In genomic region chr19:32199501-32200040, GRCh38 we compare ENCODE assay signal across 17 cellular contexts.
A peak's percentile ranks its signal among the peaks of the same experiment; 100 is the strongest.
DNase-seq lines count a peak whose midpoint lies in the region; ATAC-seq and TF ChIP-seq lines count a peak whose summit lies in the region.
"Had no signal": no experiment of that assay in that cellular context is flagged by ENCODE, and none has a peak within 500 bp of the region (broad histone marks: within the 10 kb centered on the region; RNA-seq: fewer than 3 reads in every experiment).

No MANE protein-coding gene starts in this region.

- no peak overlapping the region for H3K27ac Mint-ChIP-seq in osteocyte (ENCODE audit: unreplicated experiment)
- H3K27ac Mint-ChIP-seq: CD14-positive monocyte, HFFc6 had no signal

- H3K9me3 Mint-ChIP-seq in osteocyte (ENCODE audit: unreplicated experiment) = no peaks in the 10 kb centered on the region
- H3K9me3 Mint-ChIP-seq: CD4-positive, alpha-beta memory T cell had no signal

- H3K27me3 ChIP-seq in BLaER1 treated with 17β-estradiol and CSF1 and Interleukin-3, amounts not matched to agents 10 nM and 100 nM = no peaks in the 10 kb centered on the region
- H3K27me3 ChIP-seq: BE2C had no signal

- no peak overlapping the region; a peak in 1 of 22 replicates for H3K27ac ChIP-seq in BLaER1 treated with 17β-estradiol and CSF1 and Interleukin-3, amounts not matched to agents 10 nM and 100 nM

- peaks cover 16 to 33% (median 31%) of the 10 kb centered on the region in 10 experiments for H3K4me1 ChIP-seq in BLaER1 treated with 17β-estradiol and CSF1 and Interleukin-3, amounts not matched to agents 10 nM and 100 nM
- H3K4me1 ChIP-seq: BE2C had no signal

- no peak for TF ChIP-seq CTCF in osteocyte (IDR thresholded peaks at IDR 0.05)

- no peaks in the 10 kb centered on the region for H3K4me1 Mint-ChIP-seq in osteocyte (ENCODE audit: unreplicated experiment)

- no peak overlapping the region for H3K4me3 Mint-ChIP-seq in osteocyte (ENCODE audit: unreplicated experiment)
- H3K4me3 Mint-ChIP-seq: CD14-positive monocyte; CD4-positive, alpha-beta memory T cell; HFFc6 had no signal

- peak overlapping the region in 10 of 11 experiments; percentile 5 to 89 (median 86); a peak in 16 of 22 replicates for H3K4me2 ChIP-seq in BLaER1 treated with 17β-estradiol and CSF1 and Interleukin-3, amounts not matched to agents 10 nM and 100 nM

- H4K20me1 ChIP-seq in BLaER1 treated with 17β-estradiol and CSF1 and Interleukin-3, amounts not matched to agents 10 nM and 100 nM = no peaks in the 10 kb centered on the region

- no peak for ATAC-seq in left lobe of liver
- no peak for ATAC-seq in HG02970 (IDR thresholded peaks at IDR 0.05; ENCODE audit: low FRiP score, unreplicated experiment)
- ATAC-seq: HCT116 had no signal

- no peak overlapping the region for H3K9ac ChIP-seq in BLaER1 treated with 17β-estradiol and CSF1 and Interleukin-3, amounts not matched to agents 10 nM and 100 nM

- no peaks in the 10 kb centered on the region for H3K27me3 Mint-ChIP-seq in osteocyte (ENCODE audit: unreplicated experiment)

- DNase-seq in left lobe of liver (ENCODE audit: low spot score) = peak; percentile 22
- DNase-seq in osteocyte (ENCODE audit: extremely low spot score, unreplicated experiment) = peak; percentile 74
- DNase-seq in superior temporal gyrus (ENCODE audit: extremely low spot score) = no peak
- no peak for DNase-seq in COLO829 (ENCODE audit: low spot score)
- DNase-seq: ACHN; BE2C; Calu3; CD4-positive, alpha-beta memory T cell; DMS79 treated with DMSO at 0.1 percent for 48 hours; GF-D8; GOT3; H7; HFFc6 had no signal

- H3K9me3 ChIP-seq in BLaER1 treated with 17β-estradiol and CSF1 and Interleukin-3, amounts not matched to agents 10 nM and 100 nM (replicated peaks in 1 of 11) = peaks cover 0 to 7% (median 3%) of the 10 kb centered on the region in 11 experiments; a peak in 14 of 22 replicates
- H3K9me3 ChIP-seq: BE2C had no signal

- H3K4me3 ChIP-seq in BLaER1 treated with 17β-estradiol and CSF1 and Interleukin-3, amounts not matched to agents 10 nM and 100 nM = no peak overlapping the region

- H3K36me3 Mint-ChIP-seq in osteocyte (ENCODE audit: unreplicated experiment) = no peaks in the 10 kb centered on the region
- H3K36me3 Mint-ChIP-seq: CD14-positive monocyte; CD4-positive, alpha-beta memory T cell had no signal

- no peaks in the 10 kb centered on the region for H3K36me3 ChIP-seq in BLaER1 treated with 17β-estradiol and CSF1 and Interleukin-3, amounts not matched to agents 10 nM and 100 nM
- H3K36me3 ChIP-seq: BE2C had no signal

Comparison
In these comparisons a context has a peak if more than half of its experiments do, and no peak if none do; other contexts are left out.
1. DNase-seq: peak in left lobe of liver (single experiment) and osteocyte (single experiment); none in superior temporal gyrus (single experiment) and COLO829 (single experiment).